In the genomic region with DNA sequence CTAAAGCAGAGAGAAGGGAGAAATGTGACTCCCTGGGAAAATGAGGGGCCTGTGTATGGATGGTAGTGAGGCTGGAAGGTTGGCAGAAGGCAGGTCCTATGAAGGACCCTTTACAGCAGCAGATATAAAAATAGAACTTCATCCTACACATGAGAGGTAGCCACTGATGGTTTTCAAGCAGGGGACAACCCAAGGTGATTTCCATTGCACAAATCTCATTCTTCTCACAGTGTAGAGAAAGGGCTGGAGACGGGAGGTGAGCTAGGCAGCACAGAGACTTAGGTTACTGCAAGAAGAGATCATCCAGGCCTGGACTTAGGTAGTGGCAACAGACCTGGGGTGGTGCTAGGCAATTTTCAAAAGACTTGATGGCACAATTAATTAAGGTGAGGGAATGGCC, we compare ENCODE assay signal across 14 cellular contexts. TPM values are rescaled to one million over a fixed set of nuclear protein-coding genes. Genes with fewer than 3 reads are reported as not detected.
A peak's percentile ranks its signal among the peaks of the same experiment; 100 is the strongest.
DNase-seq lines count a peak whose midpoint lies in the region; ATAC-seq and TF ChIP-seq lines count a peak whose summit lies in the region.
"Had no signal": no experiment of that assay in that cellular context is flagged by ENCODE, and none has a peak within 500 bp of the region (broad histone marks: within the 10 kb centered on the region; RNA-seq: fewer than 3 reads in every experiment).

No MANE protein-coding gene starts in this region.

- ATAC-seq in GM18868 (IDR thresholded peaks at IDR 0.05; ENCODE audit: unreplicated experiment) (peak; percentile 80), GM21723 (IDR thresholded peaks at IDR 0.05; ENCODE audit: unreplicated experiment) (peak; percentile 56), HG03342 (IDR thresholded peaks at IDR 0.05; ENCODE audit: unreplicated experiment) (peak; percentile 53)
- ATAC-seq in activated CD8-positive, alpha-beta memory T cell treated with anti-CD3 and anti-CD28 coated beads, Interleukin-2, amount 10 ng/mL, durations not matched to agents 7 days and 5 days: no peak
- no peak for ATAC-seq in activated CD4-positive, alpha-beta T cell treated with anti-CD3 and anti-CD28 coated beads for 36 hours

- intact Hi-C loops in activated CD4-positive, alpha-beta T cell treated with anti-CD3 and anti-CD28 coated beads for 36 hours (cut with DNase I, micrococcal nuclease): no loop called here

- POLR2A ChIA-PET in activated CD4-positive, alpha-beta T cell treated with anti-CD3 and anti-CD28 coated beads for 36 hours (lab: Charles Lee): no interaction called here

- H3K9me3 Mint-ChIP-seq in glutamatergic neuron (ENCODE audit: unreplicated experiment): peaks cover 5% of the 10 kb centered on the region
- H3K9me3 Mint-ChIP-seq in activated CD8-positive, alpha-beta memory T cell treated with anti-CD3 and anti-CD28 coated beads, Interleukin-2, amount 10 ng/mL, durations not matched to agents 7 days and 5 days (ENCODE audit: low read depth): no peaks in the 10 kb centered on the region
- no peaks in the 10 kb centered on the region for H3K9me3 Mint-ChIP-seq in activated CD4-positive, alpha-beta T cell treated with anti-CD3 and anti-CD28 coated beads for 36 hours (ENCODE audit: low read depth)

- peaks cover 2% of the 10 kb centered on the region for H3K27me3 Mint-ChIP-seq in glutamatergic neuron (ENCODE audit: unreplicated experiment)
- no peaks in the 10 kb centered on the region for H3K27me3 Mint-ChIP-seq in activated CD8-positive, alpha-beta memory T cell treated with anti-CD3 and anti-CD28 coated beads, Interleukin-2, amount 10 ng/mL, durations not matched to agents 7 days and 5 days
- H3K27me3 Mint-ChIP-seq in activated CD4-positive, alpha-beta T cell treated with anti-CD3 and anti-CD28 coated beads for 36 hours: no peaks in the 10 kb centered on the region

- DNase-seq in glutamatergic neuron (no peak), cerebellum (ENCODE audit: low spot score) (no peak), GM19238 (ENCODE audit: insufficient read length, low spot score) (no peak)
- no peak for DNase-seq in activated CD8-positive, alpha-beta memory T cell treated with anti-CD3 and anti-CD28 coated beads, Interleukin-2, amount 10 ng/mL, durations not matched to agents 7 days and 5 days
- no peak for DNase-seq in activated CD4-positive, alpha-beta T cell treated with anti-CD3 and anti-CD28 coated beads for 36 hours
- DNase-seq: activated CD4-positive, alpha-beta T cell treated with anti-CD3 and anti-CD28 coated beads for 1 hour; activated naive CD4-positive, alpha-beta T cell treated with anti-CD3 and anti-CD28 coated beads, Interleukin-2, amount 50 U/mL, for 16 hours; DMS 273 treated with DMSO at 0.1 percent for 48 hours; effector CD8-positive, alpha-beta T cell; NCI-H2171; SHP77 treated with DMSO at 0.1 percent for 48 hours had no signal

- CTCF ChIA-PET in activated CD8-positive, alpha-beta memory T cell treated with anti-CD3 and anti-CD28 coated beads, Interleukin-2, amount 10 ng/mL, durations not matched to agents 7 days and 5 days (lab: Charles Lee): no interaction called here
- CTCF ChIA-PET in activated CD4-positive, alpha-beta T cell treated with anti-CD3 and anti-CD28 coated beads for 36 hours (lab: Charles Lee): no interaction called here

- no peaks in the 10 kb centered on the region for H3K36me3 Mint-ChIP-seq in glutamatergic neuron (ENCODE audit: unreplicated experiment)
- H3K36me3 Mint-ChIP-seq in activated CD8-positive, alpha-beta memory T cell treated with anti-CD3 and anti-CD28 coated beads, Interleukin-2, amount 10 ng/mL, durations not matched to agents 7 days and 5 days: no peaks in the 10 kb centered on the region
- H3K36me3 Mint-ChIP-seq in activated CD4-positive, alpha-beta T cell treated with anti-CD3 and anti-CD28 coated beads for 36 hours (ENCODE audit: low read depth): no peaks in the 10 kb centered on the region

- TF ChIP-seq CTCF in glutamatergic neuron (IDR thresholded peaks at IDR 0.05; ENCODE audit: partially characterized antibody, unreplicated experiment): no peak

- H3K4me3 Mint-ChIP-seq in glutamatergic neuron (ENCODE audit: unreplicated experiment): peak overlapping the region; percentile 14
- no peak overlapping the region for H3K4me3 Mint-ChIP-seq in activated CD8-positive, alpha-beta memory T cell treated with anti-CD3 and anti-CD28 coated beads, Interleukin-2, amount 10 ng/mL, durations not matched to agents 7 days and 5 days
- H3K4me3 Mint-ChIP-seq in activated CD4-positive, alpha-beta T cell treated with anti-CD3 and anti-CD28 coated beads for 36 hours: no peak overlapping the region

- peaks cover 37% of the 10 kb centered on the region for H3K4me1 Mint-ChIP-seq in glutamatergic neuron (ENCODE audit: low read depth, unreplicated experiment)
- peaks cover 4% of the 10 kb centered on the region for H3K4me1 Mint-ChIP-seq in activated CD8-positive, alpha-beta memory T cell treated with anti-CD3 and anti-CD28 coated beads, Interleukin-2, amount 10 ng/mL, durations not matched to agents 7 days and 5 days
- H3K4me1 Mint-ChIP-seq in activated CD4-positive, alpha-beta T cell treated with anti-CD3 and anti-CD28 coated beads for 36 hours: peaks cover 2% of the 10 kb centered on the region

- H3K27ac Mint-ChIP-seq in glutamatergic neuron (ENCODE audit: unreplicated experiment): no peak overlapping the region
- H3K27ac Mint-ChIP-seq in activated CD8-positive, alpha-beta memory T cell treated with anti-CD3 and anti-CD28 coated beads, Interleukin-2, amount 10 ng/mL, durations not matched to agents 7 days and 5 days: no peak overlapping the region
- no peak overlapping the region for H3K27ac Mint-ChIP-seq in activated CD4-positive, alpha-beta T cell treated with anti-CD3 and anti-CD28 coated beads for 36 hours

RNA-seq across cellular contexts. Expression of gene TRAM2, which starts 30.7 kb away (rescaled TPM):
- total RNA-seq in glutamatergic neuron (ENCODE audit: unreplicated experiment): 16.2 TPM
- total RNA-seq in activated CD8-positive, alpha-beta memory T cell treated with anti-CD3 and anti-CD28 coated beads, Interleukin-2, amount 10 ng/mL, durations not matched to agents 7 days and 5 days: 1 to 10 TPM; 1.7 to 2.8 TPM
- total RNA-seq in cerebellum: 4.6 TPM
- total RNA-seq in activated CD4-positive, alpha-beta T cell treated with anti-CD3 and anti-CD28 coated beads for 36 hours: 1 to 10 TPM; 3.5 to 3.6 TPM

Comparison
In these comparisons a context has a peak if more than half of its experiments do, and no peak if none do; other contexts are left out.
1. ATAC-seq: peak in GM18868 (single experiment), GM21723 (single experiment) and HG03342 (single experiment); none in activated CD8-positive, alpha-beta memory T cell treated with anti-CD3 and anti-CD28 coated beads, Interleukin-2, amount 10 ng/mL, durations not matched to agents 7 days and 5 days (single experiment) and activated CD4-positive, alpha-beta T cell treated with anti-CD3 and anti-CD28 coated beads for 36 hours (single experiment).